2 cellular contexts compared by ENCODE assay signal in the genomic region with DNA sequence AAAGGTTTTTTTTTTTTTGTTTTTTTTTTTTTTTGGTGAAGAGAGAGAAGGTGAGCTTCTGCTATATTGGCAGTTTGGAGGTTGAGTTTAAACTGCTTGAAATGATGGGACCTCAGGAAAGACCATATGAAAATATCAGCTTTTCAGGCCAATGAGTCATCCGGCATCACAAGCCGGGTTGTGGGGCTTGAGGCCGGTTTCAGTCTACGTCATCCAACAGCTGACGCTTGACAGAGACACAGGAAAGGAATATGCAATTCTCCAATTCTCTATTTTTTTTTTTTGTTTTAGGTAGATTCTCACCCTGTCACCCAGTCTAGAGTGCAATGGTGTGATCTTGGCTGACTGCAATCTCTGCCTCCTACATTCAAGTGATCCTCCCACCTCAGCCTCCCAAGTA.
TF ChIP-seq lines count a peak whose summit lies in the region.

No MANE protein-coding gene starts in this region.

TF ChIP-seq in IMR-90, 13 proteins besides CTCF, POLR2A, EP300 and RAD21:
- TF ChIP-seq, protein P1, sequence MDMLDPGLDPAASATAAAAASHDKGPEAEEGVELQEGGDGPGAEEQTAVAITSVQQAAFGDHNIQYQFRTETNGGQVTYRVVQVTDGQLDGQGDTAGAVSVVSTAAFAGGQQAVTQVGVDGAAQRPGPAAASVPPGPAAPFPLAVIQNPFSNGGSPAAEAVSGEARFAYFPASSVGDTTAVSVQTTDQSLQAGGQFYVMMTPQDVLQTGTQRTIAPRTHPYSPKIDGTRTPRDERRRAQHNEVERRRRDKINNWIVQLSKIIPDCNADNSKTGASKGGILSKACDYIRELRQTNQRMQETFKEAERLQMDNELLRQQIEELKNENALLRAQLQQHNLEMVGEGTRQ (IDR thresholded peaks at IDR 0.05; ENCODE audit: low read depth, low read length) = peak; percentile 68; the same call in 1 of the 2 replicates
- TF ChIP-seq NFE2L2 (IDR thresholded peaks at IDR 0.05; ENCODE audit: low read depth, low read length) (no peak), RFX5 (IDR thresholded peaks at IDR 0.05; ENCODE audit: low read depth, low read length) (no peak), BHLHE40 (IDR thresholded peaks at IDR 0.05; ENCODE audit: low read depth, low read length) (peak; percentile 41; the same call in 1 of the 2 replicates), MAFK (IDR thresholded peaks at IDR 0.05; ENCODE audit: low read depth, low read length) (no peak), FOS (IDR thresholded peaks at IDR 0.05; ENCODE audit: low read depth, low read length) (peak; percentile 80), RCOR1 (IDR thresholded peaks at IDR 0.05; ENCODE audit: insufficient replicate concordance, low read length) (no peak), SMC3 (IDR thresholded peaks at IDR 0.05; ENCODE audit: low read depth, low read length) (no peak)

TF ChIP-seq in K562, 482 proteins besides CTCF, POLR2A, EP300 and RAD21:
- no peak for TF ChIP-seq PCBP1 (IDR thresholded peaks at IDR 0.05; ENCODE audit: low read depth, low read length, poor library complexity, severe bottlenecking)
- TF ChIP-seq, protein P2, sequence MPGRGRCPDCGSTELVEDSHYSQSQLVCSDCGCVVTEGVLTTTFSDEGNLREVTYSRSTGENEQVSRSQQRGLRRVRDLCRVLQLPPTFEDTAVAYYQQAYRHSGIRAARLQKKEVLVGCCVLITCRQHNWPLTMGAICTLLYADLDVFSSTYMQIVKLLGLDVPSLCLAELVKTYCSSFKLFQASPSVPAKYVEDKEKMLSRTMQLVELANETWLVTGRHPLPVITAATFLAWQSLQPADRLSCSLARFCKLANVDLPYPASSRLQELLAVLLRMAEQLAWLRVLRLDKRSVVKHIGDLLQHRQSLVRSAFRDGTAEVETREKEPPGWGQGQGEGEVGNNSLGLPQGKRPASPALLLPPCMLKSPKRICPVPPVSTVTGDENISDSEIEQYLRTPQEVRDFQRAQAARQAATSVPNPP (IDR thresholded peaks at IDR 0.05; ENCODE audit: borderline replicate concordance, insufficient read depth, insufficient read length) = no peak
- TF ChIP-seq JUND (IDR thresholded peaks at IDR 0.05; ENCODE audit: borderline replicate concordance, low read depth, low read length) = 0 out of 2 replicates have a peak, but pooled peaks have one; percentile 8
- TF ChIP-seq JUND (tag; IDR thresholded peaks at IDR 0.05; ENCODE audit: borderline replicate concordance, low read depth, low read length) = no peak
- TF ChIP-seq FOSL1 (tag; conservative IDR thresholded peaks at IDR 0.05) = 0 out of 2 replicates have a peak, but pooled peaks have one; percentile 21
- TF ChIP-seq CREM (IDR thresholded peaks at IDR 0.05; ENCODE audit: low read depth) = 0 out of 2 replicates have a peak, but pooled peaks have one; percentile 39
- TF ChIP-seq, protein P3, sequence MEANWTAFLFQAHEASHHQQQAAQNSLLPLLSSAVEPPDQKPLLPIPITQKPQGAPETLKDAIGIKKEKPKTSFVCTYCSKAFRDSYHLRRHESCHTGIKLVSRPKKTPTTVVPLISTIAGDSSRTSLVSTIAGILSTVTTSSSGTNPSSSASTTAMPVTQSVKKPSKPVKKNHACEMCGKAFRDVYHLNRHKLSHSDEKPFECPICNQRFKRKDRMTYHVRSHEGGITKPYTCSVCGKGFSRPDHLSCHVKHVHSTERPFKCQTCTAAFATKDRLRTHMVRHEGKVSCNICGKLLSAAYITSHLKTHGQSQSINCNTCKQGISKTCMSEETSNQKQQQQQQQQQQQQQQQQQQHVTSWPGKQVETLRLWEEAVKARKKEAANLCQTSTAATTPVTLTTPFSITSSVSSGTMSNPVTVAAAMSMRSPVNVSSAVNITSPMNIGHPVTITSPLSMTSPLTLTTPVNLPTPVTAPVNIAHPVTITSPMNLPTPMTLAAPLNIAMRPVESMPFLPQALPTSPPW (CRISPR knock-in tag; IDR thresholded peaks at IDR 0.05) = no peak
- TF ChIP-seq, protein P4, sequence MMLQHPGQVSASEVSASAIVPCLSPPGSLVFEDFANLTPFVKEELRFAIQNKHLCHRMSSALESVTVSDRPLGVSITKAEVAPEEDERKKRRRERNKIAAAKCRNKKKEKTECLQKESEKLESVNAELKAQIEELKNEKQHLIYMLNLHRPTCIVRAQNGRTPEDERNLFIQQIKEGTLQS (IDR thresholded peaks at IDR 0.05) = peak; percentile 48
- TF ChIP-seq, protein P4 (CRISPR knock-in tag; conservative IDR thresholded peaks at IDR 0.05) = no peak
